ENCODE assay signal across 27 cellular contexts in genomic region chr13:59834801-59835200, GRCh38.
DNase-seq lines count a peak whose midpoint lies in the region; ATAC-seq, FAIRE-seq and TF ChIP-seq lines count a peak whose summit lies in the region.
"Had no signal": no experiment of that assay in that cellular context is flagged by ENCODE, and none has a peak within 500 bp of the region (broad histone marks: within the 10 kb centered on the region; RNA-seq: fewer than 3 reads in every experiment).

No MANE protein-coding gene starts in this region.

- TF ChIP-seq CTCF in astrocyte (IDR thresholded peaks at IDR 0.05; ENCODE audit: insufficient read depth, low read depth, low read length) (no peak), foreskin fibroblast (IDR thresholded peaks at IDR 0.05; ENCODE audit: low read depth, low read length) (no peak), colonic mucosa (IDR thresholded peaks at IDR 0.05) (no peak)

- H3K27me3 ChIP-seq in astrocyte (ENCODE audit: insufficient read depth, low read length) (no peaks in the 10 kb centered on the region), colonic mucosa (no peaks in the 10 kb centered on the region)
- H3K27me3 ChIP-seq: Peyer's patch had no signal

- H3K4me3 Mint-ChIP-seq in astrocyte (ENCODE audit: unreplicated experiment) = no peak overlapping the region
- H3K4me3 Mint-ChIP-seq: CD4-positive, CD25-positive, alpha-beta regulatory T cell; IgD-negative memory B cell; naive thymus-derived CD4-positive, alpha-beta T cell; stimulated activated naive CD8-positive, alpha-beta T cell treated with anti-CD3 and anti-CD28 coated beads, Interleukin-15, amount 100 ng/mL, for 72 hours had no signal

- H3K27me3 Mint-ChIP-seq in astrocyte (ENCODE audit: low read depth, unreplicated experiment) = no peaks in the 10 kb centered on the region
- H3K27me3 Mint-ChIP-seq: CD4-positive, CD25-positive, alpha-beta regulatory T cell; IgD-negative memory B cell; naive thymus-derived CD4-positive, alpha-beta T cell; stimulated activated naive CD8-positive, alpha-beta T cell treated with anti-CD3 and anti-CD28 coated beads, Interleukin-15, amount 100 ng/mL, for 72 hours had no signal

- no peak overlapping the region for H3K27ac Mint-ChIP-seq in astrocyte (ENCODE audit: unreplicated experiment)
- H3K27ac Mint-ChIP-seq: CD4-positive, CD25-positive, alpha-beta regulatory T cell; IgD-negative memory B cell; naive thymus-derived CD4-positive, alpha-beta T cell; stimulated activated naive CD8-positive, alpha-beta T cell treated with anti-CD3 and anti-CD28 coated beads, Interleukin-15, amount 100 ng/mL, for 72 hours had no signal

- H3K9ac ChIP-seq in astrocyte (ENCODE audit: low read length) (no peak overlapping the region), colonic mucosa (ENCODE audit: low read depth in 2 of 2, low read length in 2 of 2) (no peak overlapping the region)
- H3K9ac ChIP-seq: parathyroid adenoma, SK-N-SH had no signal

- peak; percentile 2 for DNase-seq in A172 (ENCODE audit: low spot score)
- peak; percentile 34 for DNase-seq in GM04503 (ENCODE audit: low read depth)
- peak; percentile 88 for DNase-seq in astrocyte (ENCODE audit: low read depth)
- peak; percentile 23 to 24 for DNase-seq in foreskin fibroblast
- no peak for DNase-seq in T-helper 1 cell
- DNase-seq in colonic mucosa = no peak
- no peak for DNase-seq in Right ventricle myocardium superior
- no peak for DNase-seq in NCI-H2171 (lab: John Stamatoyannopoulos, UW)
- DNase-seq: 8988T; activated CD4-positive, alpha-beta T cell treated with anti-CD3 and anti-CD28 coated beads for 4 hours; activated effector memory CD4-positive, alpha-beta T cell treated with Interleukin-2 at 50 U/mL for 16 hours; CD4-positive, CD25-positive, alpha-beta regulatory T cell; effector CD8-positive, alpha-beta T cell; islet precursor cell; naive thymus-derived CD4-positive, alpha-beta T cell; NCI-H1930; NCI-H446; Peyer's patch; SK-N-SH; stimulated activated CD4-positive, alpha-beta T cell treated with anti-CD3 and anti-CD28 coated beads, Interleukin-2, amount 100 ng/mL, for 48 hours; stimulated activated naive CD8-positive, alpha-beta T cell treated with anti-CD3 and anti-CD28 coated beads, Interleukin-15, amount 100 ng/mL, for 72 hours; T1000; trophoblast cell had no signal

- H3K79me2 ChIP-seq in astrocyte (ENCODE audit: insufficient read depth, low read length) = no peaks in the 10 kb centered on the region
- H3K79me2 ChIP-seq: parathyroid adenoma had no signal

- FAIRE-seq in astrocyte (lab: Jason Lieb, UNC) = peak; percentile 86

- no peaks in the 10 kb centered on the region for H3K9me3 ChIP-seq in astrocyte (ENCODE audit: insufficient read depth, low read depth, low read length)
- no peaks in the 10 kb centered on the region for H3K9me3 ChIP-seq in colonic mucosa
- H3K9me3 ChIP-seq: Peyer's patch, SK-N-SH had no signal

- intact Hi-C loops in colonic mucosa (cut with DNase I) = no loop called here
- intact Hi-C loops in Right ventricle myocardium superior (cut with DNase I) = no loop called here

- no peak overlapping the region for H3K4me2 ChIP-seq in astrocyte (ENCODE audit: low read length)
- H3K4me2 ChIP-seq: SK-N-SH had no signal

- peaks cover 2% of the 10 kb centered on the region for H3K4me1 Mint-ChIP-seq in astrocyte (ENCODE audit: low read depth, unreplicated experiment)
- H3K4me1 Mint-ChIP-seq: IgD-negative memory B cell; stimulated activated naive CD8-positive, alpha-beta T cell treated with anti-CD3 and anti-CD28 coated beads, Interleukin-15, amount 100 ng/mL, for 72 hours had no signal

- H3K4me1 ChIP-seq in astrocyte (ENCODE audit: insufficient read depth, low read length) (no peaks in the 10 kb centered on the region), colonic mucosa (no peaks in the 10 kb centered on the region)
- H3K4me1 ChIP-seq: parathyroid adenoma had no signal

- no peak for ATAC-seq in Right ventricle myocardium superior (ENCODE audit: poor library complexity)
- ATAC-seq: esophagus mucosa; naive thymus-derived CD4-positive, alpha-beta T cell; stimulated activated naive CD8-positive, alpha-beta T cell treated with anti-CD3 and anti-CD28 coated beads, Interleukin-15, amount 100 ng/mL, for 72 hours had no signal

- no peaks in the 10 kb centered on the region for H3K9me3 Mint-ChIP-seq in astrocyte (ENCODE audit: unreplicated experiment)
- H3K9me3 Mint-ChIP-seq: IgD-negative memory B cell; naive thymus-derived CD4-positive, alpha-beta T cell; stimulated activated naive CD8-positive, alpha-beta T cell treated with anti-CD3 and anti-CD28 coated beads, Interleukin-15, amount 100 ng/mL, for 72 hours had no signal

- no peaks in the 10 kb centered on the region for H3K36me3 ChIP-seq in astrocyte (ENCODE audit: insufficient read depth, low read length)
- no peaks in the 10 kb centered on the region for H3K36me3 ChIP-seq in colonic mucosa
- H3K36me3 ChIP-seq: Peyer's patch had no signal

- no peak overlapping the region for H3K4me3 ChIP-seq in astrocyte (ENCODE audit: insufficient read depth, low read depth, low read length)
- H3K4me3 ChIP-seq in foreskin fibroblast (ENCODE audit: low read depth in 1 of 2, low read length in 2 of 2) = no peak overlapping the region
- no peak overlapping the region for H3K4me3 ChIP-seq in colonic mucosa
- H3K4me3 ChIP-seq: Peyer's patch had no signal

- H3K27ac ChIP-seq in astrocyte (ENCODE audit: low read depth, low read length) (no peak overlapping the region), colonic mucosa (no peak overlapping the region)
- H3K27ac ChIP-seq: HL-60, parathyroid adenoma, Peyer's patch had no signal

- no peaks in the 10 kb centered on the region for H3K36me3 Mint-ChIP-seq in astrocyte (ENCODE audit: low read depth, unreplicated experiment)
- H3K36me3 Mint-ChIP-seq: CD4-positive, CD25-positive, alpha-beta regulatory T cell; IgD-negative memory B cell; naive thymus-derived CD4-positive, alpha-beta T cell had no signal

- no peak overlapping the region for H2AFZ ChIP-seq in astrocyte (ENCODE audit: low read depth, low read length)
- H2AFZ ChIP-seq: parathyroid adenoma had no signal

- no peaks in the 10 kb centered on the region for H4K20me1 ChIP-seq in astrocyte (ENCODE audit: insufficient read depth, low read length)

Comparison
In these comparisons a context has a peak if more than half of its experiments do, and no peak if none do; other contexts are left out.
1. DNase-seq: peak in A172 (single experiment), GM04503 (single experiment), astrocyte (single experiment) and foreskin fibroblast (2 of 2); none in T-helper 1 cell (0 of 5), colonic mucosa (single experiment), Right ventricle myocardium superior (single experiment) and NCI-H2171 (single experiment).